In the genomic region with DNA sequence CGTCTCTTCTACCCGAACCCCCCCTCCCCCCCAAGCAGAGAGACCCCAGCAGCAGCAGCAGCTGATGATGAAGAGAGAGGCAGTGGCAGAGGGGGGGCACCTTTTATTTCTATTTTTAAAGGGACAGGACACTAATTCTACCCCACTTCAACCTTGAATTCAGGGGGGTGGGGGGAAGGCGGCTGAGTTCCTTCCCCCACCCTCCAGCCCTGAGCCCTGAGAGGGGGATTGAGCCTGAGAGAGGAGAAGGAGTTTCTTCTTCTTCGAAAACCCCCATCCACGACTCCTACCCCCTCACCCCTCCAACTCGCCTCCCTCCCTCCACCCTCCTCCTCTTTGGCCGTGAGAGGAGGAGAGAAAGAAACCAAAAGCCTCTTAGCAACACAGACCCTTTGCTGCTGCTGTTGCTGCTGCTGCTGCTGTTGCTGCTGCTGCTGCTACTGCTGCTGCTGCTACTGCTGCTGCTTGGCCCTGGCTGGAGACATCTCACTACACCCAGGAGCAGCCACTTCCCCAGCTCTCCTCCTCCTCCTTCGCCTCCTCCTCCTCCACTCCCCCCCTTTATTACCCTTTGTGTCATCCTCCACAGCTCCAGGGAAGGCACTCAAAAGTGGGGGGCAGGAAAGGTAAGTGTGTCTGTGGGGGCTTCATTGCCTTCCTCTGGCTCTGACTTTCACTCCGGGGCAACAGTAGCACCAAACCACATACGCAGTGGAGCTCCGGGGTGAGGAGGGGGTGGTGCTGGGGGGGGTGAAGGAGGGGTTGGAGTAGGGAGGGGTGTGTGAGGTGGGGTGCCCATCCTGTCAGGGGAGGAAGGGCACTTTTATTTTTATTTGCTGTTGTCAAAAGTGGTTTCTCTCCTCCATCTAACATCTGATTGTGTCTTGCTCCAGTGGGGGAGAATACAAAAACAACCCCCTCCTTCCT, we compare ENCODE assay signal across 8 cellular contexts. TPM values are rescaled to one million over a fixed set of nuclear protein-coding genes. Genes with fewer than 3 reads are reported as not detected.
A peak's percentile ranks its signal among the peaks of the same experiment; 100 is the strongest.
DNase-seq lines count a peak whose midpoint lies in the region; ATAC-seq, FAIRE-seq and TF ChIP-seq lines count a peak whose summit lies in the region.

Gene MBD5, plus strand, starts transcription at position 33 of the 927 bp plus-strand sequence.

- ATAC-seq in A549 (peak; percentile 56 to 63), HG02884 (IDR thresholded peaks at IDR 0.05; ENCODE audit: unreplicated experiment) (peak; percentile 30)
- ATAC-seq in activated T-cell treated with anti-CD3 and anti-CD28 coated beads, Interleukin-2, amount 50 U/mL, for 72 hours (replicated peaks in 1 of 2) = peak; percentile 59 to 64

- peak; percentile 32 for TF ChIP-seq POLR2A in A549 (IDR thresholded peaks at IDR 0.05; ENCODE audit: low read length)

- H3K9me3 ChIP-seq in A549 (no peaks in the 10 kb centered on the region), tibial artery (no peaks in the 10 kb centered on the region)

- no peak for TF ChIP-seq EP300 in A549 (IDR thresholded peaks at IDR 0.05)

- no peak for FAIRE-seq in A549 (lab: Jason Lieb, UNC)

- no peaks in the 10 kb centered on the region for H3K27me3 ChIP-seq in tibial artery

- H3K27ac ChIP-seq in A549 (peak within 1 kb of the TSS; percentile 93 to 97), tibial artery (peak within 1 kb of the TSS; percentile 92 to 96)

- POLR2A ChIA-PET in A549 (lab: Yijun Ruan, JAX) = interaction anchor here (0.5 to 1.8 kb wide), 31 partner anchors 8 to 1247 kb away, joined by 3 to 22 read pairs (median 4); partner anchors contain the start of gene ACVR2A

- DNase-seq in A549 (ENCODE audit: low read depth in 1 of 2, low spot score in 1 of 2) = peak; percentile 6 to 37
- peak; percentile 34 for DNase-seq in GM13977 (ENCODE audit: low spot score)
- DNase-seq in NCI-H524 (lab: John Stamatoyannopoulos, UW) = peak; percentile 52 to 72
- peak; percentile 56 to 72 for DNase-seq in activated T-cell treated with anti-CD3 and anti-CD28 coated beads, Interleukin-2, amount 50 U/mL, for 72 hours
- DNase-seq in fibroblast of the aortic adventitia (ENCODE audit: low read depth) = peak; percentile 61
- peak; percentile 45 for DNase-seq in neural crest cell (ENCODE audit: low read depth, low spot score)
- DNase-seq in tibial artery = peak in 1 of 2 donors; percentile 30

- H3K9me3 Mint-ChIP-seq in activated T-cell treated with anti-CD3 and anti-CD28 coated beads, Interleukin-2, amount 50 U/mL, for 72 hours = no peaks in the 10 kb centered on the region
- no peaks in the 10 kb centered on the region for H3K9me3 Mint-ChIP-seq in neural crest cell

- peak within 1 kb of the TSS; percentile 98 to 100 for H3K4me3 Mint-ChIP-seq in activated T-cell treated with anti-CD3 and anti-CD28 coated beads, Interleukin-2, amount 50 U/mL, for 72 hours
- H3K4me3 Mint-ChIP-seq in neural crest cell = peak within 1 kb of the TSS; percentile 100

- no peaks in the 10 kb centered on the region for H3K36me3 ChIP-seq in tibial artery

- 2% methylated on average over 8 of the region's 11 CpGs for WGBS in A549 (ENCODE audit: missing lambda C conversion rate)

- in situ Hi-C loops in GM13977 (cut with MboI; ENCODE audit: low pct_unique_long_range_greater_than_20kb, low sequenced_read_pairs, unreplicated experiment) = no loop called here

- H3K4me1 ChIP-seq in A549 = peaks cover 30% of the 10 kb centered on the region; the same call in 2 of the 3 replicates
- peaks cover 0 to 43% (median 17%) of the 10 kb centered on the region in 4 donors for H3K4me1 ChIP-seq in tibial artery

- intact Hi-C loops in tibial artery (cut with DNase I; ENCODE audit: low total_unique reads) = loop anchor here (5.0 kb wide), 1 partner anchor 179 kb away; no protein-coding TSS in a partner anchor

- H3K4me2 ChIP-seq in A549 = peak within 1 kb of the TSS; percentile 90

- H3K4me3 ChIP-seq in A549 (peak within 1 kb of the TSS; percentile 82), fibroblast of the aortic adventitia (ENCODE audit: low read depth, low read length) (peak within 1 kb of the TSS; percentile 89), tibial artery (peak within 1 kb of the TSS; percentile 68 to 81)

- H3K36me3 Mint-ChIP-seq in activated T-cell treated with anti-CD3 and anti-CD28 coated beads, Interleukin-2, amount 50 U/mL, for 72 hours (ENCODE audit: insufficient read depth in 2 of 2) = peaks cover 2% of the 10 kb centered on the region in 2 donors
- H3K36me3 Mint-ChIP-seq in neural crest cell (ENCODE audit: low read depth) = no peaks in the 10 kb centered on the region

- H3K27me3 Mint-ChIP-seq in activated T-cell treated with anti-CD3 and anti-CD28 coated beads, Interleukin-2, amount 50 U/mL, for 72 hours (ENCODE audit: low read depth) = no peaks in the 10 kb centered on the region
- no peaks in the 10 kb centered on the region for H3K27me3 Mint-ChIP-seq in neural crest cell (ENCODE audit: low read depth)

- TF ChIP-seq CTCF in A549 (IDR thresholded peaks at IDR 0.05) (no peak), GM13977 (IDR thresholded peaks at IDR 0.05; ENCODE audit: extremely low read depth, insufficient read depth, missing control alignments) (no peak), fibroblast of the aortic adventitia (IDR thresholded peaks at IDR 0.05; ENCODE audit: insufficient read depth, low read length) (no peak), neural crest cell (conservative IDR thresholded peaks at IDR 0.05) (no peak), tibial artery (IDR thresholded peaks at IDR 0.05) (no peak)

- peak within 1 kb of the TSS; percentile 87 for H3K27ac Mint-ChIP-seq in activated T-cell treated with anti-CD3 and anti-CD28 coated beads, Interleukin-2, amount 50 U/mL, for 72 hours
- peak within 1 kb of the TSS; percentile 99 for H3K27ac Mint-ChIP-seq in neural crest cell (ENCODE audit: unreplicated experiment)

- TF ChIP-seq RAD21 in A549 (conservative IDR thresholded peaks at IDR 0.05 in 1 of 2, IDR thresholded peaks at IDR 0.05 in 1 of 2) = no peak

- H3K4me1 Mint-ChIP-seq in activated T-cell treated with anti-CD3 and anti-CD28 coated beads, Interleukin-2, amount 50 U/mL, for 72 hours (ENCODE audit: low read depth) = peaks cover 59% of the 10 kb centered on the region
- peaks cover 56% of the 10 kb centered on the region for H3K4me1 Mint-ChIP-seq in neural crest cell

- CTCF ChIA-PET in A549 (lab: Yijun Ruan, JAX) = interaction anchor here (0.6 to 1.4 kb wide), 4 partner anchors 32 to 622 kb away, joined by 3 to 4 read pairs (median 3); no protein-coding TSS in a partner anchor

TF ChIP-seq in A549, 52 proteins besides CTCF, POLR2A, EP300 and RAD21:
- TF ChIP-seq PHF8 (IDR thresholded peaks at IDR 0.05; ENCODE audit: borderline replicate concordance, low read depth) = peak; percentile 33; the same call in 1 of the 2 replicates
- no peak for TF ChIP-seq NPAS2 (CRISPR knock-in tag; IDR thresholded peaks at IDR 0.05; ENCODE audit: borderline replicate concordance)

RNA-seq across cellular contexts. Expression of gene MBD5, which starts in this region (rescaled TPM):
- polyA plus RNA-seq in A549 (2011; rRNA removed) = 21.5 and 24.1 TPM in 2 replicates
- polyA plus RNA-seq in A549 (2012; cell fraction: cytosol; rRNA removed) = 4.4 and 5.7 TPM in 2 replicates
- 3.6 and 4.5 TPM in 2 replicates for polyA plus RNA-seq in A549 (2012; cell fraction: nucleus; rRNA removed)
- 4.3 to 5.9 TPM (median 5.4 TPM) in 3 replicates for polyA plus RNA-seq in A549 (2017; fragmentation: RNase III; extraction: RNeasy Plus Mini Kit Qiagen cat#74134 plus additional on column Dnase treatment)
- polyA minus RNA-seq in A549 (2011; rRNA and poly(A)+ RNA removed) = 72.7 and 97.7 TPM in 2 replicates
- total RNA-seq in activated T-cell treated with anti-CD3 and anti-CD28 coated beads, Interleukin-2, amount 50 U/mL, for 72 hours = 10 to 100 TPM; 34.7 to 40.9 TPM
- total RNA-seq in fibroblast of the aortic adventitia (ENCODE audit: low replicate concordance) = 41.4 and 47.0 TPM in 2 replicates
- 40.8 and 51.1 TPM in 2 replicates for total RNA-seq in neural crest cell
